ENCODE assay signal across 8 cellular contexts in genomic region chr2:113157108-113157896, GRCh38. TPM values are rescaled to one million over a fixed set of nuclear protein-coding genes. Genes with fewer than 3 reads are reported as not detected.
DNase-seq lines count a peak whose midpoint lies in the region; ATAC-seq and TF ChIP-seq lines count a peak whose summit lies in the region.

No MANE protein-coding gene starts in this region.

- peak overlapping the region; percentile 64 for H3K4me2 ChIP-seq in MM.1S (ENCODE audit: low read depth, low read length)

- H3K36me3 Mint-ChIP-seq in osteocyte (ENCODE audit: unreplicated experiment): no peaks in the 10 kb centered on the region

- H3K27ac ChIP-seq in MM.1S (ENCODE audit: low read length): no peak overlapping the region

- H3K9me3 ChIP-seq in MM.1S (replicated peaks; ENCODE audit: insufficient read depth, low read length): no peaks in the 10 kb centered on the region

- H3F3A ChIP-seq in MM.1S (ENCODE audit: insufficient read depth, low read length): no peaks in the 10 kb centered on the region

- H3K4me1 ChIP-seq in MM.1S (ENCODE audit: low read length): peaks cover 4% of the 10 kb centered on the region; the same call in 1 of the 2 replicates

- peak overlapping the region; percentile 19; the same call in 1 of the 2 replicates for H3K9ac ChIP-seq in MM.1S (ENCODE audit: low read length)

- no peaks in the 10 kb centered on the region for H3K36me3 ChIP-seq in MM.1S (replicated peaks; ENCODE audit: insufficient read depth, low read length)

- H3K27me3 Mint-ChIP-seq in osteocyte (ENCODE audit: unreplicated experiment): peaks cover 23% of the 10 kb centered on the region

- peak overlapping the region; percentile 72 for H3K4me3 Mint-ChIP-seq in osteocyte (ENCODE audit: unreplicated experiment)

- ATAC-seq in GM21529 (IDR thresholded peaks at IDR 0.05; ENCODE audit: unreplicated experiment) (peak; percentile 71), HG02981 (IDR thresholded peaks at IDR 0.05; ENCODE audit: unreplicated experiment) (no peak)

- H3K4me3 ChIP-seq in MM.1S (ENCODE audit: low read length): peak overlapping the region; percentile 62
- H3K4me3 ChIP-seq in fibroblast of the aortic adventitia (ENCODE audit: low read depth, low read length): peak overlapping the region; percentile 40

- H3K27ac Mint-ChIP-seq in osteocyte (ENCODE audit: unreplicated experiment): no peak overlapping the region

- H4K20me1 ChIP-seq in MM.1S (ENCODE audit: insufficient read depth, low read length): no peaks in the 10 kb centered on the region

- no peaks in the 10 kb centered on the region for H3K79me2 ChIP-seq in MM.1S (ENCODE audit: low read length)

- no peaks in the 10 kb centered on the region for H3K9me3 Mint-ChIP-seq in osteocyte (ENCODE audit: unreplicated experiment)

- DNase-seq in COLO668 (lab: John Stamatoyannopoulos, UW; ENCODE audit: unreplicated experiment) (peak; percentile 32), MM.1S (no peak), fibroblast of the aortic adventitia (ENCODE audit: low read depth) (no peak), osteocyte (ENCODE audit: extremely low spot score, unreplicated experiment) (peak; percentile 84), GM19240 (ENCODE audit: insufficient read length, low spot score) (no peak)
- DNase-seq in activated CD8-positive, alpha-beta memory T cell treated with anti-CD3 and anti-CD28 coated beads, Interleukin-2, amount 50 U/mL, for 48 hours: peak; percentile 74

- H2AFZ ChIP-seq in MM.1S (ENCODE audit: low read length): peak overlapping the region; percentile 89

- TF ChIP-seq CTCF in MM.1S (IDR thresholded peaks at IDR 0.05; ENCODE audit: low read length): no peak
- TF ChIP-seq CTCF in fibroblast of the aortic adventitia (IDR thresholded peaks at IDR 0.05; ENCODE audit: insufficient read depth, low read length): no peak
- no peak for TF ChIP-seq CTCF in osteocyte (IDR thresholded peaks at IDR 0.05)

- H3K27me3 ChIP-seq in MM.1S (replicated peaks; ENCODE audit: insufficient read depth, low read length): no peaks in the 10 kb centered on the region

- H3K9me2 ChIP-seq in MM.1S (replicated peaks; ENCODE audit: insufficient read depth, low read length): no peaks in the 10 kb centered on the region

- H3K4me1 Mint-ChIP-seq in osteocyte (ENCODE audit: unreplicated experiment): peaks cover 15% of the 10 kb centered on the region

RNA-seq across cellular contexts. Expression of gene PSD4, which starts 16.5 kb away (rescaled TPM):
- total RNA-seq in fibroblast of the aortic adventitia (ENCODE audit: low replicate concordance) (0.82 and 5.1 TPM in 2 replicates), osteocyte (6.3 and 8.9 TPM in 2 replicates)

RNA-seq across cellular contexts. Expression of gene IL1RN, which starts 29.9 kb away (rescaled TPM):
- total RNA-seq in fibroblast of the aortic adventitia (ENCODE audit: low replicate concordance): 1.1 TPM in 1 of 2 replicates, not detected in the other
- not detected in 2 replicates for total RNA-seq in osteocyte

Comparison
In these comparisons a context has a peak if more than half of its experiments do, and no peak if none do; other contexts are left out.
1. DNase-seq: peak in COLO668 (single experiment), activated CD8-positive, alpha-beta memory T cell treated with anti-CD3 and anti-CD28 coated beads, Interleukin-2, amount 50 U/mL, for 48 hours (single experiment) and osteocyte (single experiment); none in MM.1S (single experiment), fibroblast of the aortic adventitia (single experiment) and GM19240 (single experiment).